Comparison of ENCODE assay signal across 1 cellular context in genomic region chr4:121995790-121996537, GRCh38.
TF ChIP-seq lines count a peak whose summit lies in the region.

No MANE protein-coding gene starts in this region.

TF ChIP-seq in H1, 55 proteins besides CTCF, POLR2A, EP300 and RAD21:
- TF ChIP-seq MAFK (IDR thresholded peaks at IDR 0.05; ENCODE audit: low read depth, low read length) (peak; percentile 5; the same call in 1 of the 2 replicates), NANOG (IDR thresholded peaks at IDR 0.05; ENCODE audit: insufficient read depth, low read depth, low read length, poor library complexity, severe bottlenecking) (no peak)
